ENCODE assay signal across 1 cellular context in the genomic region with DNA sequence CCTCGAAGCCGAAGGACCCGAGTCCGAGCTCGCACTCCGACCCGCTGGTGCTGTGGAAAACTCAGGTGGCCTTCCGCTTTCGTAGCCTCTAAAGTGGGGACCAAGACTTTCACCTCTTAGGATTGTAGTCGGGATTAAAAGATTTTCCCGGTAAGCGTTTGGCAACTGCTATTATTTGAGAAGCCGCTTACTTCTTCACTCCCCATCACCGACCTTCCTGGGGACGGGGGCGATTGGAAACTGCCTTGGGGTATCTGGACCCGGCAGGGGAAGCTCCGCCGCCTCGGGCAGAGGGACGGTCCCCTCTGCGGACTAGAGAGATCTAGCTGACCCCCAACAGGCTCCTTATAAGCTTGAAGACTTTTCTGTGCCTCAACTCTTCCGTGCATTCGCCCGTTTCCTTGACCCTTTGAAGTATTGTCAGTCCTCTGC.
TF ChIP-seq lines count a peak whose summit lies in the region.

No MANE protein-coding gene starts in this region.

TF ChIP-seq in H1, 55 proteins besides CTCF, POLR2A, EP300 and RAD21:
- TF ChIP-seq JUN (IDR thresholded peaks at IDR 0.05; ENCODE audit: low read depth, low read length) (no peak), BCL11A (IDR thresholded peaks at IDR 0.05; ENCODE audit: low read depth in 2 of 2, low read length in 2 of 2) (no peak), MAFK (IDR thresholded peaks at IDR 0.05; ENCODE audit: low read depth, low read length) (no peak), POU5F1 (IDR thresholded peaks at IDR 0.05; ENCODE audit: low read depth, low read length) (no peak), SP4 (IDR thresholded peaks at IDR 0.05; ENCODE audit: low read length) (no peak), FOSL1 (IDR thresholded peaks at IDR 0.05; ENCODE audit: insufficient read depth, low read depth, low read length) (no peak), SRF (IDR thresholded peaks at IDR 0.05; ENCODE audit: low read depth, low read length) (no peak), RXRA (IDR thresholded peaks at IDR 0.05; ENCODE audit: insufficient read depth, low read depth, low read length) (no peak), BACH1 (IDR thresholded peaks at IDR 0.05; ENCODE audit: low read length) (no peak), BRCA1 (IDR thresholded peaks at IDR 0.05; ENCODE audit: low read depth, low read length) (no peak), RBBP5 (IDR thresholded peaks at IDR 0.05; ENCODE audit: borderline replicate concordance, low read depth, low read length) (no peak), JUND (IDR thresholded peaks at IDR 0.05; ENCODE audit: low read length) (no peak), EGR1 (IDR thresholded peaks at IDR 0.05; ENCODE audit: borderline replicate concordance, low read depth, low read length) (no peak), SIN3A (conservative IDR thresholded peaks at IDR 0.05 in 1 of 2, IDR thresholded peaks at IDR 0.05 in 1 of 2; ENCODE audit: low read depth in 1 of 2, low read length in 2 of 2) (no peak)
